Comparison of ENCODE assay signal across 8 cellular contexts in genomic region chr1:154669464-154670282, GRCh38.
DNase-seq lines count a peak whose midpoint lies in the region; ATAC-seq and TF ChIP-seq lines count a peak whose summit lies in the region.

No MANE protein-coding gene starts in this region.

- DNase-seq in DMS153 (lab: John Stamatoyannopoulos, UW) = peak; percentile 90
- DNase-seq in NCI-H524 (lab: John Stamatoyannopoulos, UW) = peak; percentile 81 to 83
- peak; percentile 71 for DNase-seq in activated CD4-positive, alpha-beta T cell treated with anti-CD3 and anti-CD28 coated beads, Interleukin-2, amount 50 U/mL, for 1 hour
- DNase-seq in dermis blood vessel endothelial cell = peak; percentile 92
- peak; percentile 63 to 90 for DNase-seq in lower leg skin (ENCODE audit: low spot score in 2 of 2)
- DNase-seq in stimulated activated CD4-positive, alpha-beta T cell treated with anti-CD3 and anti-CD28 coated beads, TNF-alpha, amount 100 ng/mL, for 48 hours (ENCODE audit: low read depth in 3 of 3) = peak; percentile 52 to 63 (median 58)

- peak; percentile 53 for ATAC-seq in HG03342 (IDR thresholded peaks at IDR 0.05; ENCODE audit: unreplicated experiment)
- no peak for ATAC-seq in HG02970 (IDR thresholded peaks at IDR 0.05; ENCODE audit: low FRiP score, unreplicated experiment)

- H3K4me3 ChIP-seq in lower leg skin (ENCODE audit: low read depth, poor library complexity, severe bottlenecking) = no peak overlapping the region

- peak in 1 of 3 donors; percentile 48 for TF ChIP-seq CTCF in lower leg skin (IDR thresholded peaks at IDR 0.05)

- WGBS in lower leg skin, 2 donors = 45 to 46% methylated on average over 9 of the region's 9 CpGs

- intact Hi-C loops in lower leg skin (cut with DNase I; ENCODE audit: low total_unique reads) = loop anchor here (5.0 kb wide), 1 partner anchor 208 kb away; no protein-coding TSS in a partner anchor

- TF ChIP-seq POLR2A in lower leg skin (IDR thresholded peaks at IDR 0.05) = no peak
